ENCODE assay signal across 8 cellular contexts in the genomic region with DNA sequence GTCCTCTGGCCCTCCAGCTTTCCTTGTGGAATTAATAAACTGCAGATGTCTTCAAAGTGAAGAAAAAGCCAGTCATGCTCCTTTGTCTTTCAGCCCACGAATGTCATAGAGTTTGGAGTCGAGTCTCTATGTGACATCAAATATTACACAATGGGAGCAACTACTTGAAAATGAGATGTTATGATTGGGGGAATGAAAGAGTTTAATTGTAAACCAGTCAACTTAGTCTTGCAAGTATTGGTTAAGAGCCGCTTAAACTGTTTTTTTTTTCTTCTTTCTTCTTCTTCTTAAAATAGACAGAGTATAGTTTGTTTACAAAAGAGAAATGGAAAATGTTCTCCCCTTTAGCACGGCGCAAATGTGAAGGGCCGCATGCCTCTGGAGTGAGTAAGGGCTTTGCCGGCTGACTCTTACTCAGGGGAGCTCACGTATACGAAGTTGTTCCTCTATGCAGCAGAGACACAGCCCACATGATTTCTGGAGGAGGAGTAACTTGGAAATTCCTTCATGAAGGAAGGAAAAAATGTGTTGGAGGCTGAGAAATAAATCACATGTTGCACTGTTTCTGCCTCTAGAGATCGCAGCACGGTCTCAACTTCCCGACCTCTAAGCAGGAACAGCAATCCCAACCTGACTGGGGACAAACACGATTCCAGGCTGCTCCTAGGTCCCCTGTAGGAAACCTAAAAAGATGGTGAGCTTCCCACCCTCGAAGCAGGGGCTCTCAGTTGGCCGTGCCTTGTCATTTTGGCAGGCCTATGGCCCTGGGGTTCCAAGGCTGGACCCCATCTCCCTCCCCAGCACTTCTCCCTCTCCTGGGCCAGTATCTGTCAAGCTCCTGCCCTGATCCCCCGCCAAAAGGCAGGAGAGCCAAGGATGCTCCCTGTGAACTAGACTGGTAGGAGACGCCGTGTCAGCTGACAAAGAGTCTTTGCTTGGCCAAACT. TPM values are rescaled to one million over a fixed set of nuclear protein-coding genes. Genes with fewer than 3 reads are reported as not detected.
DNase-seq lines count a peak whose midpoint lies in the region; ATAC-seq, FAIRE-seq and TF ChIP-seq lines count a peak whose summit lies in the region.

No MANE protein-coding gene starts in this region.

- WGBS in esophagus muscularis mucosa = 16% methylated on average over 18 of the region's 18 CpGs

- ATAC-seq in HG03460 (IDR thresholded peaks at IDR 0.05; ENCODE audit: unreplicated experiment) (no peak), GM21723 (IDR thresholded peaks at IDR 0.05; ENCODE audit: unreplicated experiment) (no peak)

- no peak for TF ChIP-seq POLR2A in Peyer's patch (IDR thresholded peaks at IDR 0.05)
- peak; percentile 23 for TF ChIP-seq POLR2A in esophagus muscularis mucosa (IDR thresholded peaks at IDR 0.05; ENCODE audit: low read depth)
- TF ChIP-seq POLR2A in GM12892 (IDR thresholded peaks at IDR 0.05; ENCODE audit: low read depth, low read length) = no peak

- no peaks in the 10 kb centered on the region for H3K9me3 ChIP-seq in Peyer's patch
- no peaks in the 10 kb centered on the region for H3K9me3 ChIP-seq in esophagus muscularis mucosa
- H3K9me3 ChIP-seq in muscle layer of duodenum (ENCODE audit: control insufficient read depth in 1 of 2, low read length in 2 of 2) = no peaks in the 10 kb centered on the region

- H3K27ac ChIP-seq in Peyer's patch (peak overlapping the region; percentile 63 to 95 (median 86)), esophagus muscularis mucosa (replicated peaks in 1 of 4) (peak overlapping the region; percentile 99 to 100 (median 99)), muscle layer of duodenum (ENCODE audit: low read length) (peak overlapping the region; percentile 99)

- peaks cover 0 to 31% (median 0%) of the 10 kb centered on the region in 4 donors for H3K4me1 ChIP-seq in Peyer's patch
- H3K4me1 ChIP-seq in esophagus muscularis mucosa = peaks cover 59 to 98% (median 96%) of the 10 kb centered on the region in 4 donors
- peaks cover 8 to 24% of the 10 kb centered on the region in 2 donors for H3K4me1 ChIP-seq in muscle layer of duodenum (ENCODE audit: control insufficient read depth in 1 of 2, insufficient read depth in 2 of 2, low read length in 2 of 2)

- H3K4me3 ChIP-seq in Peyer's patch (no peak overlapping the region), esophagus muscularis mucosa (peak overlapping the region; percentile 34 to 44 (median 39)), muscle layer of duodenum (ENCODE audit: low read depth in 1 of 2, low read length in 2 of 2) (peak overlapping the region; percentile 28 to 59)

- DNase-seq in Daoy (ENCODE audit: low read depth) (peak; percentile 93), Peyer's patch (peak in 1 of 3 donors; percentile 71), esophagus muscularis mucosa (ENCODE audit: extremely low spot score) (peak; percentile 97), GM12892 (ENCODE audit: insufficient read length) (no peak), COR-L47 (lab: John Stamatoyannopoulos, UW) (no peak)

- intact Hi-C loops in esophagus muscularis mucosa (cut with DNase I) = loop anchor here (5.0 kb wide), 1 partner anchor 60 kb away; no protein-coding TSS in a partner anchor

- TF ChIP-seq CTCF in Peyer's patch (IDR thresholded peaks at IDR 0.05) = no peak
- no peak for TF ChIP-seq CTCF in esophagus muscularis mucosa (IDR thresholded peaks at IDR 0.05)

- H3K36me3 ChIP-seq in Peyer's patch (no peaks in the 10 kb centered on the region), esophagus muscularis mucosa (no peaks in the 10 kb centered on the region), muscle layer of duodenum (ENCODE audit: control insufficient read depth in 1 of 2, insufficient read depth in 2 of 2, low read length in 2 of 2) (peaks cover 0 to 20% of the 10 kb centered on the region in 2 donors)

- H3K27me3 ChIP-seq in Peyer's patch (no peaks in the 10 kb centered on the region), esophagus muscularis mucosa (no peaks in the 10 kb centered on the region), muscle layer of duodenum (ENCODE audit: low read depth, low read length) (no peaks in the 10 kb centered on the region)

- TF ChIP-seq EP300 in esophagus muscularis mucosa (IDR thresholded peaks at IDR 0.05) = peak; percentile 92

- FAIRE-seq in GM12892 (lab: Jason Lieb, UNC) = no peak

RNA-seq across cellular contexts. Expression of a gene that starts 44.9 kb away (rescaled TPM):
- total RNA-seq in Daoy (2014; rRNA removed; shearing (Covaris generic)) = 124 and 132 TPM in 2 replicates
- total RNA-seq in Peyer's patch (10 to 100 TPM; 15.1 to 52.8 (median 24.4) TPM), esophagus muscularis mucosa (100 to 1,000 TPM in 2 of 4 donors, 10 to 100 TPM in 2; 71.2 to 120 (median 97.3) TPM)
- polyA plus RNA-seq in GM12892 (2012; ENCODE audit: missing spikeins) = 0.13 TPM

RNA-seq across cellular contexts. Expression of a gene that starts 59.1 kb away (rescaled TPM):
- 98.9 and 128 TPM in 2 replicates for total RNA-seq in Daoy (2014; rRNA removed; shearing (Covaris generic))
- total RNA-seq in Peyer's patch = 10 to 100 TPM in 1 of 4 donors, 1 to 10 TPM in 3; 1.1 to 32.2 (median 4.5) TPM
- total RNA-seq in esophagus muscularis mucosa = under 1 TPM in 3 of 4 donors, not detected in 1; 0.19 to 0.80 (median 0.50) TPM
- polyA plus RNA-seq in GM12892 (2012; ENCODE audit: missing spikeins) = 26.9 TPM

Comparison
In these comparisons a context has a peak if more than half of its experiments do, and no peak if none do; other contexts are left out.
1. DNase-seq: peak in Daoy (single experiment) and esophagus muscularis mucosa (single experiment); none in GM12892 (single experiment) and COR-L47 (single experiment).
2. H3K4me3 ChIP-seq: peak in esophagus muscularis mucosa (4 of 4) and muscle layer of duodenum (2 of 2); none in Peyer's patch (0 of 4).
3. Peak in every context shown above with its lines, with median percentiles within 50 percentile points of each other: H3K27ac ChIP-seq.